Comparison of ENCODE assay signal across 8 cellular contexts in the genomic region with DNA sequence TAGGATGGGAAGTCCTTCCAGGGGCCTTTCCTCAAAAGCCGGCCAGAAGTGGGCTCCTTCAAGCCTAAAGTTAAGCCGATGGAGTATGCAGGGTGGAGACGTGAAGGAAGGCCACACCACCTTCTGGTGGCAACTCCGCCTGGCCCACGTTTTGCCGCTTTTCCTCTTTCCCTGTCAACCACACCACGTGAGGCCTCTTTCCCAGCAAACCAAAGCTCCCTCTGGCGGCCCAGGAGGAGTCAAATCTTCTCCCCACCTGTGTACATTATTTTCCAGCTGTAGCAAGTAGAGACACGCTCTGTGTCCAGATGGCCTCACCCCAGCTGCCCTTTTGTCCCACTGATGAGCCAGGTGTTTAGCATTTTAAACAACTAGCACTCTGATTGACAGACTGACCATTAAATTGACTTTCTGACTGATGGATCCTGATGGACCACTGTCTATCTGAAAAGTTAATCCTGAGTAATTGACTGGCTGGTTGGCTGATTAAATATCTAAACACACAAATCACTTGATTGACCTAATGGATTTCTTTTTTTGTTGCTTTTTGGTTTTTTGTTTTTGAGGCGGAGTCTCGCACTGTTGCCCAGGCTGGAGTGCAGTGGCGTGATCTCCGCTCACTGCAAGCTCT. TPM values are rescaled to one million over a fixed set of nuclear protein-coding genes. Genes with fewer than 3 reads are reported as not detected.
DNase-seq lines count a peak whose midpoint lies in the region; ATAC-seq, FAIRE-seq and TF ChIP-seq lines count a peak whose summit lies in the region.

No MANE protein-coding gene starts in this region.

- DNase-seq in activated CD8-positive, alpha-beta memory T cell treated with anti-CD3 and anti-CD28 coated beads, Interleukin-2, amount 10 ng/mL, durations not matched to agents 7 days and 5 days: no peak
- no peak for DNase-seq in activated CD8-positive, alpha-beta memory T cell treated with anti-CD3 and anti-CD28 coated beads, Interleukin-2, amount 50 U/mL, for 4 hours
- peak; percentile 47 for DNase-seq in NCI-H460 (ENCODE audit: extremely low read depth, low read depth)
- peak; percentile 75 for DNase-seq in bronchial epithelial cell (ENCODE audit: low read depth)
- peak; percentile 78 for DNase-seq in lung (ENCODE audit: low spot score)
- no peak for DNase-seq in suprapubic skin (ENCODE audit: low spot score in 2 of 2)
- DNase-seq in Kasumi-1 (lab: John Stamatoyannopoulos, UW): no peak
- no peak for DNase-seq in H54 (ENCODE audit: insufficient read length, low spot score)

- TF ChIP-seq POLR2A in suprapubic skin (IDR thresholded peaks at IDR 0.05) (no peak), H54 (IDR thresholded peaks at IDR 0.05; ENCODE audit: low read depth, low read length) (no peak)

- H3K36me3 Mint-ChIP-seq in activated CD8-positive, alpha-beta memory T cell treated with anti-CD3 and anti-CD28 coated beads, Interleukin-2, amount 10 ng/mL, durations not matched to agents 7 days and 5 days: no peaks in the 10 kb centered on the region

- no peak overlapping the region for H3K4me3 Mint-ChIP-seq in activated CD8-positive, alpha-beta memory T cell treated with anti-CD3 and anti-CD28 coated beads, Interleukin-2, amount 10 ng/mL, durations not matched to agents 7 days and 5 days

- FAIRE-seq in bronchial epithelial cell (lab: Jason Lieb, UNC): no peak
- FAIRE-seq in H54 (lab: Jason Lieb, UNC): no peak

- ATAC-seq in activated CD8-positive, alpha-beta memory T cell treated with anti-CD3 and anti-CD28 coated beads, Interleukin-2, amount 10 ng/mL, durations not matched to agents 7 days and 5 days: no peak
- no peak for ATAC-seq in lung (ENCODE audit: insufficient read depth, low FRiP score)

- peaks cover 5 to 10% of the 10 kb centered on the region in 2 donors for H3K4me1 ChIP-seq in lung (ENCODE audit: control insufficient read depth in 2 of 2, insufficient read depth in 2 of 2, low read length in 2 of 2)
- H3K4me1 ChIP-seq in suprapubic skin: peaks cover 21% of the 10 kb centered on the region

- 62 to 65% methylated on average over 13 of the region's 13 CpGs for WGBS in lung, 2 donors
- WGBS in suprapubic skin: 47% methylated on average over 13 of the region's 13 CpGs

- peaks cover 47% of the 10 kb centered on the region for H3K4me1 Mint-ChIP-seq in activated CD8-positive, alpha-beta memory T cell treated with anti-CD3 and anti-CD28 coated beads, Interleukin-2, amount 10 ng/mL, durations not matched to agents 7 days and 5 days

- H3K27me3 ChIP-seq in bronchial epithelial cell (ENCODE audit: control insufficient read depth, insufficient read depth, low read length): no peaks in the 10 kb centered on the region
- H3K27me3 ChIP-seq in lung (ENCODE audit: control insufficient read depth, insufficient read depth): no peaks in the 10 kb centered on the region
- no peaks in the 10 kb centered on the region for H3K27me3 ChIP-seq in suprapubic skin

- TF ChIP-seq EP300 in suprapubic skin (IDR thresholded peaks at IDR 0.05): no peak

- no peak overlapping the region for H3K4me3 ChIP-seq in bronchial epithelial cell (ENCODE audit: low read depth, low read length)
- no peak overlapping the region for H3K4me3 ChIP-seq in lung
- no peak overlapping the region for H3K4me3 ChIP-seq in suprapubic skin

- H3K27me3 Mint-ChIP-seq in activated CD8-positive, alpha-beta memory T cell treated with anti-CD3 and anti-CD28 coated beads, Interleukin-2, amount 10 ng/mL, durations not matched to agents 7 days and 5 days: no peaks in the 10 kb centered on the region

- no peaks in the 10 kb centered on the region for H3K36me3 ChIP-seq in bronchial epithelial cell (ENCODE audit: control insufficient read depth, insufficient read depth, low read length)
- H3K36me3 ChIP-seq in lung (ENCODE audit: control insufficient read depth in 2 of 2, insufficient read depth in 2 of 2, low read length in 2 of 2): no peaks in the 10 kb centered on the region
- no peaks in the 10 kb centered on the region for H3K36me3 ChIP-seq in suprapubic skin

- H3K9me3 ChIP-seq in lung (ENCODE audit: control insufficient read depth in 2 of 2, insufficient read depth in 1 of 2, low read length in 1 of 2): no peaks in the 10 kb centered on the region
- no peaks in the 10 kb centered on the region for H3K9me3 ChIP-seq in suprapubic skin

- no peak overlapping the region for H3K27ac ChIP-seq in lung (ENCODE audit: low read depth in 1 of 2, low read length in 1 of 2)
- no peak overlapping the region for H3K27ac ChIP-seq in suprapubic skin

- TF ChIP-seq CTCF in bronchial epithelial cell (IDR thresholded peaks at IDR 0.05; ENCODE audit: insufficient read depth, low read length, severe bottlenecking): peak; percentile 87
- TF ChIP-seq CTCF in lung (IDR thresholded peaks at IDR 0.05; ENCODE audit: control extremely low read depth, extremely low read depth): no peak
- TF ChIP-seq CTCF in suprapubic skin (IDR thresholded peaks at IDR 0.05): peak in 1 of 2 donors; percentile 36

- peak overlapping the region; percentile 48 for H3K27ac Mint-ChIP-seq in activated CD8-positive, alpha-beta memory T cell treated with anti-CD3 and anti-CD28 coated beads, Interleukin-2, amount 10 ng/mL, durations not matched to agents 7 days and 5 days

- H3K9me3 Mint-ChIP-seq in activated CD8-positive, alpha-beta memory T cell treated with anti-CD3 and anti-CD28 coated beads, Interleukin-2, amount 10 ng/mL, durations not matched to agents 7 days and 5 days (ENCODE audit: low read depth): no peaks in the 10 kb centered on the region

- CTCF ChIA-PET in activated CD8-positive, alpha-beta memory T cell treated with anti-CD3 and anti-CD28 coated beads, Interleukin-2, amount 10 ng/mL, durations not matched to agents 7 days and 5 days (lab: Charles Lee): interaction anchor here (1.0 to 17.8 kb wide), 4 partner anchors 14 to 148 kb away, joined by 3 to 334 read pairs (median 10); a partner anchor contains a TSS

RNA-seq across cellular contexts. Expression of a gene that starts 59.6 kb away (rescaled TPM):
- total RNA-seq in activated CD8-positive, alpha-beta memory T cell treated with anti-CD3 and anti-CD28 coated beads, Interleukin-2, amount 10 ng/mL, durations not matched to agents 7 days and 5 days: 10 to 100 TPM; 42.5 to 49.4 TPM
- 252 and 300 TPM in 2 replicates for total RNA-seq in NCI-H460 (2014; rRNA removed; shearing (Covaris generic))
- polyA plus RNA-seq in NCI-H460 (2014; cell fraction: nucleus; rRNA removed): 35.6 and 64.1 TPM in 2 replicates
- total RNA-seq in bronchial epithelial cell: 59.0 and 61.2 TPM in 2 replicates
- total RNA-seq in lung: 100 to 1,000 TPM in 1 of 2 donors, 10 to 100 TPM in 1; 83.0 to 111 TPM
- 10 to 100 TPM in 1 of 2 donors, 1 to 10 TPM in 1; 9.3 to 24.1 TPM for polyA plus RNA-seq in lung
- total RNA-seq in suprapubic skin: 100 to 1,000 TPM in 1 of 4 donors, 10 to 100 TPM in 3; 65.8 to 101 (median 85.9) TPM

Comparison
In these comparisons a context has a peak if more than half of its experiments do, and no peak if none do; other contexts are left out.
1. DNase-seq: peak in NCI-H460 (single experiment), bronchial epithelial cell (single experiment) and lung (single experiment); none in activated CD8-positive, alpha-beta memory T cell treated with anti-CD3 and anti-CD28 coated beads, Interleukin-2, amount 10 ng/mL, durations not matched to agents 7 days and 5 days (single experiment), activated CD8-positive, alpha-beta memory T cell treated with anti-CD3 and anti-CD28 coated beads, Interleukin-2, amount 50 U/mL, for 4 hours (single experiment), suprapubic skin (0 of 2), Kasumi-1 (0 of 2) and H54 (single experiment).